In the genomic region with DNA sequence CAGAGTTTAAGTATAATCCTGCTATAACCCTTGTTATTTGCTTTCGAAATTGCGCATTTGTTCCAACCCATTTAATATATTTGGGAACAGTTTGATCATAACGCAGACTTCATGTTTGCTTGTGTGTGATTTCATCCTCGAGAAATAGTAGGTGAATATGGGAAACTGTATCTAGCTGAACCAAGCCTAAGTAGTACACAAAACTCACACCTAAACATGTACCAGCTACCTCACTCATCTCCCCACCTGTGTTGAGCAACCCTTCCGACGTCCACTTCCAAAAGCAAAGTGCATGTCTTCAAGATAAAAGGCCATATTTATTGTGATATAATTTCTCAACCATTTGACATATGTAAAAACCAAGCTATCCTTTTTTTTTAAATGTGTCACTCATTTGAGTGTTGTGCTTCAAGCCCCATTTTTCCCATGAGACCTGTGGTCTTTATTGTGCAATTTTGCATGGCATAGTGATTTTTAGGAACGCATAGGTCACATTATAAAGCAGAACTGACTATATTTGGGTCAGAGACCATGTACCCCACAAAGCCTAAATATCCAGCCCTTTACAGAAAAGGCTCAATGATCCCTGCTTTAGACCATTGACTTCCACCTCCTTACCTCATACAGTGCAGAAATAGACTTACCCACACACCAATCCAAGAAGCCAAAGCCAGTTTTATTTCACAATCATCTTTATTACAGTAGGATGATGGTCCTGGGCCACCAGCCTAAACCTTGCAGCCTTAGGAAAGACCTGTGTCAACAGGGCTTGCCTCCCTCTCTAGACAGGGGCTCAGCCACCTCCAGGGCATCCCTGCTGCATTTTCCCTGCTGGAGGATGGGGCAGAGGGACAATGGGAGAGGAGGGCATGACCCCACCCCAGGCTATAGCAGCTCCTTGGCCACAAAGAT, we compare ENCODE assay signal across 2 cellular contexts.
A peak's percentile ranks its signal among the peaks of the same experiment; 100 is the strongest.
TF ChIP-seq lines count a peak whose summit lies in the region.

No MANE protein-coding gene starts in this region.

TF ChIP-seq in PFSK-1, 5 proteins besides CTCF, POLR2A, EP300 and RAD21:
- TF ChIP-seq POLR2AphosphoS5 (IDR thresholded peaks at IDR 0.05; ENCODE audit: low read depth, low read length) (peak; percentile 13; the same call in 1 of the 2 replicates), REST (IDR thresholded peaks at IDR 0.05; ENCODE audit: insufficient read depth in 1 of 2, low read depth in 2 of 2, low read length in 2 of 2) (no peak), FOXP2 (optimal IDR thresholded peaks at IDR 0.05; ENCODE audit: borderline replicate concordance, extremely low read depth, extremely low read length, insufficient read depth) (no peak), TAF1 (IDR thresholded peaks at IDR 0.05; ENCODE audit: borderline replicate concordance, insufficient read depth, low read length) (no peak), SIN3A (IDR thresholded peaks at IDR 0.05; ENCODE audit: borderline replicate concordance, insufficient read depth, low read length) (no peak)
TF ChIP-seq in PFSK-1: peak in this region for 1.

TF ChIP-seq in H1, 55 proteins besides CTCF, POLR2A, EP300 and RAD21:
- peak; percentile 45; the same call in 1 of the 2 replicates for TF ChIP-seq POLR2AphosphoS5 (IDR thresholded peaks at IDR 0.05; ENCODE audit: low read depth, low read length)
- TF ChIP-seq E2F6 (IDR thresholded peaks at IDR 0.05) = no peak
- TF ChIP-seq CBX5 (IDR thresholded peaks at IDR 0.05; ENCODE audit: low read depth, low read length) = no peak
- TF ChIP-seq RXRA (IDR thresholded peaks at IDR 0.05; ENCODE audit: insufficient read depth, low read depth, low read length) = no peak
